In the genomic region with DNA sequence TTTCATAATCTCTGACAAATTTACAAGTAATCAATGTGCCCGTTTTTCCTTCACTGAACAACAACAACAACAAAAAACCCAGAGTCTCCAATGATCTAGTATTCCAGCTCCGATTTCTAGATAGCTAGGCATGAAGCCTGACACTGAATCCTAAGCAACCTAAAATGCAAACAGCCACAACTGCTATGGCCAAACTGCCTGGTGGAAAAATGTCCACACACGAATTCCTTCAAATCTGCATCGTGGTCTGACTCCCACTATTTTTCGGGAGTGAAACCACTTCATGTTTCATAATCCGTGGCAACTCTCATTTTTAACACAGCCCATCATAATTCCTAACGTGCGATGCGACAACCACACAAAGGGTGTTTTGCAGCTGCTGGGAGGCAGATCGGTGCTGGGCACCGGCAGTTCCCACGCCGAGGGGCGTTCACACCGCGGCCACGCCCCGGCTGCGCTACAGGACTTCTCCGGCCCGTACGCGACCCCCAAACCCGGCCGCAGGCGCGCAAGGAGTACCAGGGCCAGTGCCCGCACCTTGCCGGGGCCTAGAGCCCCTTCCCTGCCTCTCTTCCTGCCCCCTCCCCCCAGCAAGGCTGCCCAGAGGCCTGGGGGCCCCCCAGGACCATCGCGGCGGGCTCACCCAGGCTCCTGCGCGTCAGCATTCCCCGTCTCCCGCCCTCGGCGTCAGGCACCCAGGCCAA, we compare ENCODE assay signal across 8 cellular contexts. TPM values are rescaled to one million over a fixed set of nuclear protein-coding genes. Genes with fewer than 3 reads are reported as not detected.
DNase-seq lines count a peak whose midpoint lies in the region; ATAC-seq, FAIRE-seq and TF ChIP-seq lines count a peak whose summit lies in the region.

No MANE protein-coding gene starts in this region.

- CTCF ChIA-PET in AG04449 (lab: Yijun Ruan, JAX) (interaction anchor here (0.6 to 1.8 kb wide), 27 partner anchors 8 to 500 kb away, joined by 3 to 23 read pairs (median 4); no protein-coding TSS in a partner anchor), endothelial cell of umbilical vein (lab: Charles Lee) (interaction anchor here (0.6 to 1.3 kb wide), 17 partner anchors 9 to 535 kb away, joined by 3 to 10 read pairs (median 4); a partner anchor contains a TSS)

- peak overlapping the region; percentile 70 for H2AFZ ChIP-seq in endothelial cell of umbilical vein (ENCODE audit: low read depth, low read length)

- H3K56ac ChIP-seq in mesendoderm (ENCODE audit: low read length): peak overlapping the region; percentile 98

- H3K27me3 Mint-ChIP-seq in stimulated activated memory B cell treated with anti-CD40 and anti-IgM and Interleukin-4, amounts not matched to agents 10 μg/mL and 1 μg/mL and 100 μg/mL, for 72 hours: no peaks in the 10 kb centered on the region

- intact Hi-C loops in endothelial cell of umbilical vein (cut with micrococcal nuclease): loop anchor here (2.0 to 10.0 kb wide), 2 partner anchors 67 to 319 kb away; a partner anchor contains a TSS

- H3K79me2 ChIP-seq in endothelial cell of umbilical vein (ENCODE audit: control insufficient read depth, insufficient read depth, low read length) (peaks cover 37% of the 10 kb centered on the region), mesendoderm (ENCODE audit: control insufficient read depth, insufficient read depth, low read length) (peaks cover 15% of the 10 kb centered on the region)

- H2BK15ac ChIP-seq in mesendoderm (replicated peaks; ENCODE audit: low read depth): no peak overlapping the region

- H2BK120ac ChIP-seq in mesendoderm (ENCODE audit: low read depth, low read length): no peak overlapping the region

- H4K5ac ChIP-seq in mesendoderm (ENCODE audit: low read length): no peak overlapping the region

- DNase-seq in AG04449 (ENCODE audit: low read depth, low spot score): peak; percentile 3
- DNase-seq in NCI-H1694 treated with DMSO at 0.1 percent for 48 hours (lab: John Stamatoyannopoulos, UW): peak; percentile 2
- DNase-seq in activated CD4-positive, alpha-beta T cell treated with anti-CD3 and anti-CD28 coated beads, Interleukin-2, amount 50 U/mL, for 48 hours: peak; percentile 43 to 57
- DNase-seq in endothelial cell of umbilical vein (ENCODE audit: low read depth, low spot score): peak; percentile 75
- DNase-seq in mesendoderm: peak; percentile 69

- H3K4me1 ChIP-seq in endothelial cell of umbilical vein (ENCODE audit: control insufficient read depth, extremely low read depth, insufficient read depth, low read length): peaks cover 6% of the 10 kb centered on the region
- no peaks in the 10 kb centered on the region for H3K4me1 ChIP-seq in mesendoderm (ENCODE audit: control insufficient read depth, low read depth, low read length)

- no CpG with 5 or more reads among the region's 38 CpGs for WGBS in mesendoderm (ENCODE audit: extremely low coverage, insufficient coverage, low lambda C conversion rate)

- peak overlapping the region; percentile 67 for H2BK5ac ChIP-seq in mesendoderm (ENCODE audit: low read length)

- H3K4me2 ChIP-seq in endothelial cell of umbilical vein (ENCODE audit: insufficient read depth, low read length) (peak overlapping the region; percentile 77), mesendoderm (ENCODE audit: low read length) (peak overlapping the region; percentile 85)

- no TSS peak for BruUV-seq in endothelial cell of umbilical vein (replicated peaks; lab: Mats Ljungman, UMichigan)

- no peaks in the 10 kb centered on the region for H3K9me3 Mint-ChIP-seq in stimulated activated memory B cell treated with anti-CD40 and anti-IgM and Interleukin-4, amounts not matched to agents 10 μg/mL and 1 μg/mL and 100 μg/mL, for 72 hours

- H3K27ac Mint-ChIP-seq in stimulated activated memory B cell treated with anti-CD40 and anti-IgM and Interleukin-4, amounts not matched to agents 10 μg/mL and 1 μg/mL and 100 μg/mL, for 72 hours: peak overlapping the region; percentile 88

- peaks cover 2% of the 10 kb centered on the region for H3K36me3 Mint-ChIP-seq in stimulated activated memory B cell treated with anti-CD40 and anti-IgM and Interleukin-4, amounts not matched to agents 10 μg/mL and 1 μg/mL and 100 μg/mL, for 72 hours

- H3K9me3 ChIP-seq in endothelial cell of umbilical vein (replicated peaks; ENCODE audit: control insufficient read depth, insufficient read depth, low read length): no peaks in the 10 kb centered on the region

- peak overlapping the region; percentile 80 for H3K23ac ChIP-seq in mesendoderm (ENCODE audit: low read length)

- H3K27me3 ChIP-seq in endothelial cell of umbilical vein (ENCODE audit: control insufficient read depth in 2 of 2, insufficient read depth in 2 of 2, low read length in 2 of 2) (no peaks in the 10 kb centered on the region), mesendoderm (ENCODE audit: insufficient read depth, low read length, poor library complexity) (no peaks in the 10 kb centered on the region)

- no peak for TF ChIP-seq POLR2A in endothelial cell of umbilical vein (IDR thresholded peaks at IDR 0.05; ENCODE audit: low read depth, low read length)

- peaks cover 15% of the 10 kb centered on the region for H3K4me1 Mint-ChIP-seq in stimulated activated memory B cell treated with anti-CD40 and anti-IgM and Interleukin-4, amounts not matched to agents 10 μg/mL and 1 μg/mL and 100 μg/mL, for 72 hours

- H3K9ac ChIP-seq in endothelial cell of umbilical vein (replicated peaks; ENCODE audit: extremely low read depth, insufficient read depth, low read length): peak overlapping the region; percentile 89
- H3K9ac ChIP-seq in mesendoderm (ENCODE audit: low read length): peak overlapping the region; percentile 95

- peak; percentile 42 for ATAC-seq in GM18498 (IDR thresholded peaks at IDR 0.05; ENCODE audit: unreplicated experiment)
- peak; percentile 36 for ATAC-seq in HG02884 (IDR thresholded peaks at IDR 0.05; ENCODE audit: unreplicated experiment)
- ATAC-seq in stimulated activated memory B cell treated with anti-CD40 and anti-IgM and Interleukin-4, amounts not matched to agents 10 μg/mL and 1 μg/mL and 100 μg/mL, for 72 hours: peak; percentile 59

- FAIRE-seq in endothelial cell of umbilical vein (lab: Jason Lieb, UNC): no peak

- H3K4ac ChIP-seq in mesendoderm (ENCODE audit: low read depth, low read length): peak overlapping the region; percentile 4

- peak overlapping the region; percentile 92 for H3K4me3 Mint-ChIP-seq in stimulated activated memory B cell treated with anti-CD40 and anti-IgM and Interleukin-4, amounts not matched to agents 10 μg/mL and 1 μg/mL and 100 μg/mL, for 72 hours

- no peak overlapping the region for H2AK5ac ChIP-seq in mesendoderm (ENCODE audit: low read length)

- H3K79me1 ChIP-seq in mesendoderm (ENCODE audit: low read length): peaks cover 3% of the 10 kb centered on the region

- H4K8ac ChIP-seq in mesendoderm (ENCODE audit: low read depth, low read length): no peak overlapping the region

- H3K27ac ChIP-seq in endothelial cell of umbilical vein (ENCODE audit: insufficient read depth, low read depth, low read length) (peak overlapping the region; percentile 50), mesendoderm (ENCODE audit: low read depth, low read length) (peak overlapping the region; percentile 82)

- H3K18ac ChIP-seq in mesendoderm (ENCODE audit: low read length): peak overlapping the region; percentile 81

- POLR2A ChIA-PET in AG04449 (lab: Yijun Ruan, JAX) (interaction anchor here (0.6 to 0.7 kb wide), 2 partner anchors 75 to 749 kb away, joined by 3 read pairs; a partner anchor contains a TSS), endothelial cell of umbilical vein (lab: Charles Lee) (interaction anchor here (0.9 kb wide), 1 partner anchor 118 kb away, joined by 3 read pairs; no protein-coding TSS in a partner anchor)

- H3K4me3 ChIP-seq in AG04449 (ENCODE audit: low read depth, low read length) (peak overlapping the region; percentile 98), endothelial cell of umbilical vein (replicated peaks in 1 of 3; ENCODE audit: insufficient read depth in 1 of 3, low read depth in 1 of 3, low read length in 3 of 3) (peak overlapping the region; percentile 67 to 93 (median 88)), mesendoderm (ENCODE audit: low read length) (peak overlapping the region; percentile 95)

- no peak for TF ChIP-seq CTCF in AG04449 (IDR thresholded peaks at IDR 0.05; ENCODE audit: insufficient read depth, low read length, missing control alignments)
- TF ChIP-seq CTCF in endothelial cell of umbilical vein (IDR thresholded peaks at IDR 0.05; ENCODE audit: extremely low read depth in 1 of 2, insufficient read depth in 1 of 2, low read depth in 1 of 2, low read length in 2 of 2): no peak

- dilution Hi-C loops in endothelial cell of umbilical vein (cut with MboI; ENCODE audit: extremely low pct_ligation_motif_present, low sequenced_read_pairs): no loop called here

- no peaks in the 10 kb centered on the region for H3K36me3 ChIP-seq in endothelial cell of umbilical vein (ENCODE audit: control insufficient read depth in 2 of 2, extremely low read depth in 1 of 2, insufficient read depth in 2 of 2, low read length in 2 of 2)
- H3K36me3 ChIP-seq in mesendoderm (ENCODE audit: control insufficient read depth, insufficient read depth, low read length): no peaks in the 10 kb centered on the region

- peaks cover 3% of the 10 kb centered on the region for H4K20me1 ChIP-seq in endothelial cell of umbilical vein (replicated peaks; ENCODE audit: control insufficient read depth, extremely low read depth, insufficient read depth, low read length)

- H3K9me1 ChIP-seq in endothelial cell of umbilical vein (replicated peaks; ENCODE audit: control insufficient read depth, extremely low read depth, insufficient read depth, low read length): no peaks in the 10 kb centered on the region

TF ChIP-seq in endothelial cell of umbilical vein, 7 proteins besides CTCF, POLR2A, EP300 and RAD21 (continues in another document):
- TF ChIP-seq MYC (IDR thresholded peaks at IDR 0.05; ENCODE audit: low read depth, low read length) (no peak), GATA2 (IDR thresholded peaks at IDR 0.05; ENCODE audit: insufficient read depth, insufficient read length, low read depth, low read length) (no peak), EZH2 (IDR thresholded peaks at IDR 0.05; ENCODE audit: borderline replicate concordance, low read depth, low read length, severe bottlenecking) (no peak), FOS (IDR thresholded peaks at IDR 0.05; ENCODE audit: borderline replicate concordance, insufficient read depth, low read length) (no peak), POLR2AphosphoS5 (IDR thresholded peaks at IDR 0.05; ENCODE audit: insufficient read depth, low read depth, low read length) (no peak)

RNA-seq across cellular contexts. Expression of a gene that starts 0.8 kb away (rescaled TPM):
- 24.2 and 26.1 TPM in 2 replicates for total RNA-seq in endothelial cell of umbilical vein
- polyA plus RNA-seq in endothelial cell of umbilical vein: 5.3 and 5.7 TPM in 2 replicates
- 5.4 and 6.4 TPM in 2 replicates for polyA plus RNA-seq in endothelial cell of umbilical vein (2011; cell fraction: cytosol; rRNA removed)
- 20.4 and 26.7 TPM in 2 replicates for polyA plus RNA-seq in endothelial cell of umbilical vein (2011; cell fraction: nucleus; rRNA removed)
- polyA plus RNA-seq in endothelial cell of umbilical vein (2012): 11.5 and 11.7 TPM in 2 replicates
- 15.9 and 17.5 TPM in 2 replicates for polyA minus RNA-seq in endothelial cell of umbilical vein
- polyA minus RNA-seq in endothelial cell of umbilical vein (2011; cell fraction: cytosol; rRNA and poly(A)+ RNA removed): 4.8 TPM
- 40.7 and 49.1 TPM in 2 replicates for polyA minus RNA-seq in endothelial cell of umbilical vein (2011; cell fraction: nucleus; rRNA and poly(A)+ RNA removed)
- 8.4 TPM for polyA plus RNA-seq in mesendoderm (2013, experiment 1 of 2)
- polyA plus RNA-seq in mesendoderm (2013, experiment 2 of 2): 7.4 TPM

Comparison
In these comparisons a context has a peak if more than half of its experiments do, and no peak if none do; other contexts are left out.
1. Peak in every context shown above with its lines: DNase-seq, ATAC-seq, H3K4me3 ChIP-seq and H3K27ac ChIP-seq.
2. DNase-seq: peak in every context shown above with its lines; median percentile 75 in endothelial cell of umbilical vein; 69 in mesendoderm; 50 in activated CD4-positive, alpha-beta T cell treated with anti-CD3 and anti-CD28 coated beads, Interleukin-2, amount 50 U/mL, for 48 hours; 3 in AG04449; 2 in NCI-H1694 treated with DMSO at 0.1 percent for 48 hours.